Comparison of ENCODE assay signal across 22 cellular contexts in genomic region chr12:121942145-121942718, GRCh38. TPM values are rescaled to one million over a fixed set of nuclear protein-coding genes. Genes with fewer than 3 reads are reported as not detected.
A peak's percentile ranks its signal among the peaks of the same experiment; 100 is the strongest.
DNase-seq lines count a peak whose midpoint lies in the region; ATAC-seq and TF ChIP-seq lines count a peak whose summit lies in the region.
"Had no signal": no experiment of that assay in that cellular context is flagged by ENCODE, and none has a peak within 500 bp of the region (broad histone marks: within the 10 kb centered on the region; RNA-seq: fewer than 3 reads in every experiment).

No MANE protein-coding gene starts in this region.

- TF ChIP-seq CTCF in SK-N-SH (IDR thresholded peaks at IDR 0.05) (no peak), epithelial cell of esophagus (IDR thresholded peaks at IDR 0.05; ENCODE audit: insufficient read depth, low read depth, low read length, missing control alignments) (no peak)

- DNase-seq in SK-N-SH = no peak
- peak; percentile 95 for DNase-seq in epithelial cell of esophagus (ENCODE audit: low read depth)
- peak; percentile 41 for DNase-seq in kidney tubule cell (ENCODE audit: low spot score)
- no peak for DNase-seq in dedifferentiated amniotic fluid mesenchymal stem cell (ENCODE audit: extremely low spot score)
- DNase-seq in AG08396 (ENCODE audit: low spot score) = no peak
- no peak for DNase-seq in activated T-cell treated with anti-CD3 and anti-CD28 coated beads, Interleukin-2, amount 50 U/mL, for 48 hours
- DNase-seq: activated CD4-positive, alpha-beta T cell treated with anti-CD3 and anti-CD28 coated beads for 48 hours; activated CD8-positive, alpha-beta memory T cell treated with anti-CD3 and anti-CD28 coated beads, Interleukin-2, amount 10 ng/mL, durations not matched to agents 7 days and 5 days; activated naive CD8-positive, alpha-beta T cell treated with anti-CD3 and anti-CD28 coated beads, Interleukin-2, amount 10 ng/mL, durations not matched to agents 7 days and 5 days; CD4-positive, alpha-beta T cell; central memory CD4-positive, alpha-beta T cell; DMS153; effector CD8-positive, alpha-beta T cell; GOT3; NCI-H1694 treated with DMSO at 0.1 percent for 48 hours; NCI-H748 treated with DMSO at 0.1 percent for 48 hours; occipital lobe; Right ventricle myocardium superior; T-cell had no signal

- H3K79me2 ChIP-seq in SK-N-SH (ENCODE audit: insufficient read depth) = no peaks in the 10 kb centered on the region

- H3K27ac ChIP-seq in BLaER1 (no peak overlapping the region), SK-N-SH (ENCODE audit: low read depth in 2 of 2, low read length in 1 of 2) (peak overlapping the region in 1 of 2 experiments; percentile 85; a peak in 2 of 4 replicates)
- H3K27ac ChIP-seq: right atrium auricular region had no signal

- H2AFZ ChIP-seq in SK-N-SH (ENCODE audit: low read depth) = no peak overlapping the region

- POLR2A ChIA-PET in SK-N-SH (lab: Yijun Ruan, JAX) = no interaction called here

- H3K9me3 ChIP-seq in BLaER1 = peaks cover 16% of the 10 kb centered on the region
- no peaks in the 10 kb centered on the region for H3K9me3 ChIP-seq in SK-N-SH
- H3K9me3 ChIP-seq: right atrium auricular region had no signal

- WGBS in SK-N-SH (ENCODE audit: low lambda C conversion rate) = 68% methylated on average over 12 of the region's 15 CpGs

- H3K9ac ChIP-seq in BLaER1 = no peak overlapping the region
- H3K9ac ChIP-seq in SK-N-SH = peak overlapping the region; percentile 41

- no peaks in the 10 kb centered on the region for H3K27me3 ChIP-seq in BLaER1
- H3K27me3 ChIP-seq in SK-N-SH (ENCODE audit: insufficient read depth) = no peaks in the 10 kb centered on the region
- H3K27me3 ChIP-seq: right atrium auricular region had no signal

- H3K36me3 ChIP-seq in BLaER1 = peaks cover 10% of the 10 kb centered on the region; the same call in 1 of the 2 replicates
- H3K36me3 ChIP-seq in SK-N-SH (replicated peaks in 1 of 2; ENCODE audit: control insufficient read depth in 1 of 2, insufficient read depth in 2 of 2, low read length in 1 of 2) = peaks cover 0 to 33% of the 10 kb centered on the region in 2 experiments

- no peaks in the 10 kb centered on the region for H3K9me2 ChIP-seq in SK-N-SH

- CTCF ChIA-PET in SK-N-SH (lab: Yijun Ruan, JAX) = no interaction called here

- peak overlapping the region; percentile 72 for H3K4me2 ChIP-seq in BLaER1
- no peak overlapping the region for H3K4me2 ChIP-seq in SK-N-SH

- TF ChIP-seq RAD21 in SK-N-SH (IDR thresholded peaks at IDR 0.05; ENCODE audit: low read length) = no peak

- H3F3A ChIP-seq in SK-N-SH (replicated peaks; ENCODE audit: insufficient read depth) = peaks cover 7% of the 10 kb centered on the region

- no peak overlapping the region; the same call in 1 of the 2 replicates for H3K4me3 ChIP-seq in BLaER1
- H3K4me3 ChIP-seq in SK-N-SH (ENCODE audit: low read depth in 2 of 2, low read length in 1 of 2) = no peak overlapping the region
- H3K4me3 ChIP-seq in epithelial cell of esophagus (ENCODE audit: low read length) = no peak overlapping the region
- H3K4me3 ChIP-seq: right atrium auricular region had no signal

- no peaks in the 10 kb centered on the region for H4K20me1 ChIP-seq in BLaER1
- H4K20me1 ChIP-seq in SK-N-SH (ENCODE audit: insufficient read depth) = no peaks in the 10 kb centered on the region

- no peak for ATAC-seq in HG03521 (IDR thresholded peaks at IDR 0.05; ENCODE audit: unreplicated experiment)
- ATAC-seq: activated CD8-positive, alpha-beta memory T cell treated with anti-CD3 and anti-CD28 coated beads, Interleukin-2, amount 10 ng/mL, durations not matched to agents 7 days and 5 days; T-cell had no signal

- peak; percentile 34 to 98; a peak in 3 of 4 replicates for TF ChIP-seq EP300 in SK-N-SH (IDR thresholded peaks at IDR 0.05; ENCODE audit: borderline replicate concordance in 1 of 2, low read depth in 1 of 2, low read length in 1 of 2)

- H3K4me1 ChIP-seq in BLaER1 (peaks cover 58% of the 10 kb centered on the region), SK-N-SH (ENCODE audit: control insufficient read depth in 1 of 2, insufficient read depth in 2 of 2, low read depth in 1 of 2, low read length in 1 of 2) (peaks cover 0 to 4% of the 10 kb centered on the region in 2 experiments; a peak in 1 of 4 replicates)
- H3K4me1 ChIP-seq: right atrium auricular region had no signal

TF ChIP-seq in SK-N-SH, 30 proteins besides CTCF, POLR2A, EP300 and RAD21:
- peak; percentile 62; the same call in 1 of the 2 replicates for TF ChIP-seq POLR2AphosphoS5 (IDR thresholded peaks at IDR 0.05; ENCODE audit: low read depth, low read length)
- TF ChIP-seq FOSL2 (IDR thresholded peaks at IDR 0.05; ENCODE audit: borderline replicate concordance, low read depth) = peak; percentile 93
- no peak; the same call in 1 of the 2 replicates for TF ChIP-seq SIN3A (IDR thresholded peaks at IDR 0.05; ENCODE audit: borderline replicate concordance, low read depth, low read length)
- no peak for TF ChIP-seq YY1 (IDR thresholded peaks at IDR 0.05; ENCODE audit: low read depth)
- peak; percentile 94 for TF ChIP-seq FOXM1 (IDR thresholded peaks at IDR 0.05; ENCODE audit: low read depth)
- peak; percentile 54; the same call in 1 of the 2 replicates for TF ChIP-seq ZBTB33 (IDR thresholded peaks at IDR 0.05; ENCODE audit: borderline replicate concordance, low read depth)
- TF ChIP-seq MAX (IDR thresholded peaks at IDR 0.05; ENCODE audit: low read depth) = peak; percentile 82
- TF ChIP-seq TEAD4 (IDR thresholded peaks at IDR 0.05; ENCODE audit: borderline replicate concordance, insufficient read depth) = peak; percentile 90
- TF ChIP-seq SMC3 (IDR thresholded peaks at IDR 0.05; ENCODE audit: low read depth, low read length) = no peak
- TF ChIP-seq NFIC (IDR thresholded peaks at IDR 0.05; ENCODE audit: borderline replicate concordance) = peak; percentile 75
- peak; percentile 94 for TF ChIP-seq PBX3 (IDR thresholded peaks at IDR 0.05)
- TF ChIP-seq TCF12 (IDR thresholded peaks at IDR 0.05) = peak; percentile 98
- peak; percentile 94 for TF ChIP-seq JUND (IDR thresholded peaks at IDR 0.05)

RNA-seq across cellular contexts. Expression of gene CFAP251, which starts 23.8 kb away (rescaled TPM):
- polyA plus RNA-seq in SK-N-SH (2012; rRNA removed) = 5.7 and 8.0 TPM in 2 replicates
- 5.4 and 6.0 TPM in 2 replicates for polyA plus RNA-seq in SK-N-SH (2012; cell fraction: cytosol; rRNA removed)
- polyA plus RNA-seq in SK-N-SH (2012; cell fraction: nucleus; rRNA removed) = 10.7 and 15.5 TPM in 2 replicates

RNA-seq across cellular contexts. Expression of gene PSMD9, which starts 53.6 kb away (rescaled TPM):
- 227 and 234 TPM in 2 replicates for polyA plus RNA-seq in SK-N-SH (2012; rRNA removed)
- 116 and 197 TPM in 2 replicates for polyA plus RNA-seq in SK-N-SH (2012; cell fraction: cytosol; rRNA removed)
- 101 and 104 TPM in 2 replicates for polyA plus RNA-seq in SK-N-SH (2012; cell fraction: nucleus; rRNA removed)

Comparison
In these comparisons a context has a peak if more than half of its experiments do, and no peak if none do; other contexts are left out.
1. DNase-seq: peak in epithelial cell of esophagus (single experiment) and kidney tubule cell (single experiment); none in SK-N-SH (single experiment), dedifferentiated amniotic fluid mesenchymal stem cell (single experiment), AG08396 (single experiment) and activated T-cell treated with anti-CD3 and anti-CD28 coated beads, Interleukin-2, amount 50 U/mL, for 48 hours (0 of 2).